ENCODE assay signal across 8 cellular contexts in the genomic region with DNA sequence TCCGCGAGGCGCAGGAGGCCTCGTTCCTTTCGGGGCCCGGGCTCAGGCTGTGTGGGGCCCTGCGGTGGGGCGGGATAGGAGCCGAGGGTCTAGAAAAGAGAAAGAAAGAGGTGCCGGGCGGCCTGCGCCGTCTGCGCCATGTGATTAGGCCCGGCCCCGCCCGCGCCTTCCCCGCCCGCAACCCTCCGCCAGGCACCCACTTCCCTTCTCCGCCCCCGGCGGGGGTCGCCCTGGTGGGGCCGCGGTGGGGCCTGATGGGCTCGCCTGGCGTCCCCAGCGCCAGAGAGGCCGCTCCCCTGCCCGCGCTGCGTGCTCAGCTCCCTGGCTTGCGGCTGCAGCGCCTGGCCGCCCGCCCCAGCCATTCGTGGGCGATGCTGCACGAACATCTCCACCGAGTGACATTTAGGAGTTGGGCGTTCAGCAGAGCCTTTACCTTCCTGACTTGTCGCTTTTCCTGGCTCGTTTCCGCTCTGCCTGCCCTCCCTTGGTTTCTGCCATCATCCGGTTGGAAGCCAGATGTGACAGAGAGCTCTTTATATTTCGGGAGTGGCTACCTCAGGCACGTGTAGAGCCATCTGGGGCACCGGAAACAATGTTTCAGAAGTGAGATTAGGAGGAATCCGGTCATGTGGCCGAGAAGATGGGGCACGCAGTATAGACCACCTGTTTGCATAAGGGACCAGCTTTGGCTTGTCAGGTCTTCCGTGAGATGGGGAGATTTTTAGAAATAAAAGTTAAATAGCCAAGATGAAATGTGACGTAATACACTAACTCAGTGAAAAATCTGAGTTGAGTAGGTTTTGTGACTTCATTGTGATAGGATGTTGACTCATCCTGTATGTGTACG. TPM values are rescaled to one million over a fixed set of nuclear protein-coding genes. Genes with fewer than 3 reads are reported as not detected.
DNase-seq lines count a peak whose midpoint lies in the region; FAIRE-seq and TF ChIP-seq lines count a peak whose summit lies in the region.

No MANE protein-coding gene starts in this region.

- no peak overlapping the region for H2AFZ ChIP-seq in osteoblast (ENCODE audit: low read length)

- peaks cover 51% of the 10 kb centered on the region for H4K20me1 ChIP-seq in osteoblast (ENCODE audit: insufficient read depth, low read length)

- H3K9me3 ChIP-seq in osteoblast (ENCODE audit: low read depth, low read length) (no peaks in the 10 kb centered on the region), thymus (ENCODE audit: control insufficient read depth) (no peaks in the 10 kb centered on the region)

- H3K27me3 ChIP-seq in osteoblast (ENCODE audit: insufficient read depth, low read length) (no peaks in the 10 kb centered on the region), thymus (ENCODE audit: control insufficient read depth, insufficient read depth) (no peaks in the 10 kb centered on the region)

- TF ChIP-seq POLR2A in H54 (IDR thresholded peaks at IDR 0.05; ENCODE audit: low read depth, low read length), result peak; percentile 22; the same call in 1 of the 2 replicates

- H3K4me3 ChIP-seq in osteoblast (ENCODE audit: insufficient read depth, low read length) (peak overlapping the region; percentile 84), thymus (ENCODE audit: low read length) (peak overlapping the region; percentile 93)

- H3K4me1 ChIP-seq in osteoblast (ENCODE audit: insufficient read depth, low read length) (peaks cover 17% of the 10 kb centered on the region), thymus (ENCODE audit: control insufficient read depth, insufficient read depth, low read length) (peaks cover 2% of the 10 kb centered on the region)

- H3K27ac ChIP-seq in osteoblast (ENCODE audit: low read depth, low read length), result peak overlapping the region; percentile 82
- peak overlapping the region; percentile 98 for H3K27ac ChIP-seq in thymus (ENCODE audit: low read depth)

- TF ChIP-seq CTCF in osteoblast (IDR thresholded peaks at IDR 0.05; ENCODE audit: extremely low read depth, low read depth, low read length), result no peak

- FAIRE-seq in H54 (lab: Jason Lieb, UNC), result peak; percentile 93

- peak overlapping the region; percentile 75 for H3K4me2 ChIP-seq in osteoblast (ENCODE audit: insufficient read depth, low read length)

- H3K36me3 ChIP-seq in osteoblast (ENCODE audit: insufficient read depth, low read length) (peaks cover 20% of the 10 kb centered on the region), thymus (ENCODE audit: control insufficient read depth, insufficient read depth) (no peaks in the 10 kb centered on the region)

- peak; percentile 74 for DNase-seq in ELF-1 (ENCODE audit: low read depth, low spot score)
- DNase-seq in H54 (ENCODE audit: insufficient read length, low spot score), result peak; percentile 28
- peak; percentile 66 for DNase-seq in LoVo (ENCODE audit: low spot score)
- peak; percentile 89 for DNase-seq in SIG-M5 treated with dmso at 0.1 percent for 504 hours (lab: John Stamatoyannopoulos, UW; ENCODE audit: unreplicated experiment)
- peak; percentile 39 to 66 (median 44) for DNase-seq in activated naive CD4-positive, alpha-beta T cell (lab: John Stamatoyannopoulos, UW)
- DNase-seq in germinal center (ENCODE audit: low spot score), result peak; percentile 56
- peak; percentile 89 for DNase-seq in osteoblast (ENCODE audit: insufficient read length, low spot score, missing footprints)

- WGBS in thymus, result under 1% methylated on average over 56 of the region's 56 CpGs

- peaks cover 63% of the 10 kb centered on the region for H3K79me2 ChIP-seq in osteoblast (ENCODE audit: insufficient read depth, low read length)

RNA-seq across cellular contexts. Expression of gene GLS, which starts 1.1 kb away (rescaled TPM):
- total RNA-seq in osteoblast, result 447 and 588 TPM in 2 replicates
- 70.8 TPM for polyA plus RNA-seq in thymus

Comparison
In these comparisons a context has a peak if more than half of its experiments do, and no peak if none do; other contexts are left out.
1. Peak in every context shown above with its lines: DNase-seq, H3K4me3 ChIP-seq and H3K27ac ChIP-seq.
2. DNase-seq: peak in every context shown above with its lines; median percentile 89 in SIG-M5 treated with dmso at 0.1 percent for 504 hours; 89 in osteoblast; 74 in ELF-1; 66 in LoVo; 56 in germinal center; 44 in activated naive CD4-positive, alpha-beta T cell; 28 in H54.